Comparison of ENCODE assay signal across 20 cellular contexts in the genomic region with DNA sequence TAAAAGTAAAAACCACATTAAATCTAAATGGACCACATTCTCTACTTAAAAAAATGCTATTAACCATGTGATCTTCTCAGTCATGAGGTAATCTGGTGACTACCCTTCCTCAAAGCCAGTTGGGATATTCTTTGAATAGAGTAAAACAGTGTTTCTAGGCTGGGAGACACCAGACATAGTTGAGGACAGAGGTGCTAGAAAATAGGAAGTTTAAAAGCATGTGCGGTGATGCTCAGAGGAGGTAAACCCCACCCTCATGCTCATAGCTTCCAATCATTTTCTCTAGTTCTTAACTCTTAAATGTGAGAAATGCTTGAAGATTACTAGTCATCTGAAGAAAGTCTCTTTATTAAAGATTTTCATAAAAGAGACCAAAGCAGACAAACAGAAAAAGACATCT. TPM values are rescaled to one million over a fixed set of nuclear protein-coding genes. Genes with fewer than 3 reads are reported as not detected.
DNase-seq lines count a peak whose midpoint lies in the region; ATAC-seq lines count a peak whose summit lies in the region.
"Had no signal": no experiment of that assay in that cellular context is flagged by ENCODE, and none has a peak within 500 bp of the region (broad histone marks: within the 10 kb centered on the region; RNA-seq: fewer than 3 reads in every experiment).

No MANE protein-coding gene starts in this region.

- no peaks in the 10 kb centered on the region for H3K27me3 Mint-ChIP-seq in activated T-cell treated with anti-CD3 and anti-CD28 coated beads, Interleukin-2, amount 50 U/mL, for 24 hours
- H3K27me3 Mint-ChIP-seq in activated T-cell treated with anti-CD3 and anti-CD28 coated beads, Interleukin-2, amount 50 U/mL, for 4 hours (ENCODE audit: low read depth) = no peaks in the 10 kb centered on the region
- H3K27me3 Mint-ChIP-seq in CD4-positive, CD25-positive, alpha-beta regulatory T cell = no peaks in the 10 kb centered on the region
- H3K27me3 Mint-ChIP-seq in T-cell = no peaks in the 10 kb centered on the region
- H3K27me3 Mint-ChIP-seq in naive B cell = no peaks in the 10 kb centered on the region

- peaks cover 81% of the 10 kb centered on the region for H3K36me3 Mint-ChIP-seq in activated T-cell treated with anti-CD3 and anti-CD28 coated beads, Interleukin-2, amount 50 U/mL, for 24 hours (ENCODE audit: low read depth)
- peaks cover 26% of the 10 kb centered on the region for H3K36me3 Mint-ChIP-seq in activated T-cell treated with anti-CD3 and anti-CD28 coated beads, Interleukin-2, amount 50 U/mL, for 4 hours (ENCODE audit: insufficient read depth)
- H3K36me3 Mint-ChIP-seq in CD4-positive, CD25-positive, alpha-beta regulatory T cell = peaks cover 24% of the 10 kb centered on the region
- H3K36me3 Mint-ChIP-seq in T-cell (peaks cover 31% of the 10 kb centered on the region), naive B cell (peaks cover 3 to 5% of the 10 kb centered on the region in 2 donors)

- ATAC-seq in activated T-cell treated with anti-CD3 and anti-CD28 coated beads, Interleukin-2, amount 50 U/mL, for 4 hours = no peak
- no peak for ATAC-seq in CD4-positive, CD25-positive, alpha-beta regulatory T cell (ENCODE audit: low read depth in 2 of 2)
- no peak for ATAC-seq in T-cell (replicated peaks in 1 of 4)
- ATAC-seq in naive B cell (ENCODE audit: low read depth in 2 of 2) = peak; percentile 55 to 65
- ATAC-seq in GM18858 (IDR thresholded peaks at IDR 0.05; ENCODE audit: unreplicated experiment) = no peak
- ATAC-seq in GM18868 (IDR thresholded peaks at IDR 0.05; ENCODE audit: unreplicated experiment) = no peak
- ATAC-seq: PC-3 had no signal

- H3K27me3 ChIP-seq in CD4-positive, CD25-positive, alpha-beta regulatory T cell (ENCODE audit: control insufficient read depth, insufficient read depth, low read length) = no peaks in the 10 kb centered on the region

- H3K9me3 ChIP-seq in CD4-positive, CD25-positive, alpha-beta regulatory T cell (ENCODE audit: control insufficient read depth in 2 of 2, low read length in 2 of 2) = no peaks in the 10 kb centered on the region

- no peak overlapping the region for H3K4me3 ChIP-seq in CD4-positive, CD25-positive, alpha-beta regulatory T cell (ENCODE audit: low read depth, low read length)

- peaks cover 23% of the 10 kb centered on the region for H3K36me3 ChIP-seq in CD4-positive, CD25-positive, alpha-beta regulatory T cell (ENCODE audit: control insufficient read depth, insufficient read depth, low read length)

- H3K4me1 Mint-ChIP-seq in activated T-cell treated with anti-CD3 and anti-CD28 coated beads, Interleukin-2, amount 50 U/mL, for 24 hours (ENCODE audit: low read depth) = peaks cover 2% of the 10 kb centered on the region
- peaks cover 2% of the 10 kb centered on the region for H3K4me1 Mint-ChIP-seq in activated T-cell treated with anti-CD3 and anti-CD28 coated beads, Interleukin-2, amount 50 U/mL, for 4 hours (ENCODE audit: low read depth)
- H3K4me1 Mint-ChIP-seq in CD4-positive, CD25-positive, alpha-beta regulatory T cell = peaks cover 0 to 6% (median 0%) of the 10 kb centered on the region in 4 donors
- H3K4me1 Mint-ChIP-seq in T-cell = no peaks in the 10 kb centered on the region
- peaks cover 7 to 11% (median 7%) of the 10 kb centered on the region in 3 donors for H3K4me1 Mint-ChIP-seq in naive B cell

- no peaks in the 10 kb centered on the region for H3K4me1 ChIP-seq in CD4-positive, CD25-positive, alpha-beta regulatory T cell (ENCODE audit: control insufficient read depth, insufficient read depth, low read length, poor library complexity, severe bottlenecking)

- H3K27ac ChIP-seq in CD4-positive, CD25-positive, alpha-beta regulatory T cell (ENCODE audit: insufficient read depth, low read length, poor library complexity, severe bottlenecking) = no peak overlapping the region
- H3K27ac ChIP-seq: C4-2B, KMS-11, RWPE1 had no signal

- CTCF ChIA-PET in T-cell (lab: Charles Lee) = interaction anchor here in 1 of 2 donors (0.7 kb wide), 1 partner anchor 13 kb away, joined by 3 read pairs; no protein-coding TSS in a partner anchor

- H3K4me3 Mint-ChIP-seq in activated T-cell treated with anti-CD3 and anti-CD28 coated beads, Interleukin-2, amount 50 U/mL, for 24 hours = no peak overlapping the region
- no peak overlapping the region for H3K4me3 Mint-ChIP-seq in activated T-cell treated with anti-CD3 and anti-CD28 coated beads, Interleukin-2, amount 50 U/mL, for 4 hours
- H3K4me3 Mint-ChIP-seq in CD4-positive, CD25-positive, alpha-beta regulatory T cell = no peak overlapping the region
- H3K4me3 Mint-ChIP-seq in T-cell (no peak overlapping the region), naive B cell (no peak overlapping the region)
- H3K4me3 Mint-ChIP-seq: HFFc6 had no signal

- H3K9me3 Mint-ChIP-seq in activated T-cell treated with anti-CD3 and anti-CD28 coated beads, Interleukin-2, amount 50 U/mL, for 24 hours = no peaks in the 10 kb centered on the region
- H3K9me3 Mint-ChIP-seq in activated T-cell treated with anti-CD3 and anti-CD28 coated beads, Interleukin-2, amount 50 U/mL, for 4 hours = no peaks in the 10 kb centered on the region
- H3K9me3 Mint-ChIP-seq in CD4-positive, CD25-positive, alpha-beta regulatory T cell = no peaks in the 10 kb centered on the region
- H3K9me3 Mint-ChIP-seq in T-cell (no peaks in the 10 kb centered on the region), naive B cell (no peaks in the 10 kb centered on the region)
- H3K9me3 Mint-ChIP-seq: HFFc6 had no signal

- DNase-seq in activated T-cell treated with anti-CD3 and anti-CD28 coated beads, Interleukin-2, amount 50 U/mL, for 24 hours = no peak
- DNase-seq in activated T-cell treated with anti-CD3 and anti-CD28 coated beads, Interleukin-2, amount 50 U/mL, for 4 hours = no peak
- no peak for DNase-seq in CD4-positive, CD25-positive, alpha-beta regulatory T cell
- DNase-seq in T-cell = no peak
- no peak for DNase-seq in naive B cell
- no peak for DNase-seq in islet precursor cell
- DNase-seq: Calu3, DMS53, HFFc6, NCI-H1048, NCI-H146, NCI-H2081, NCI-H510A treated with DMSO at 0.1 percent for 48 hours, NCI-H82, PC-3 had no signal

- POLR2A ChIA-PET in T-cell (lab: Charles Lee) = interaction anchor here in 1 of 2 donors (0.5 kb wide), 1 partner anchor 126 kb away, joined by 4 read pairs; no protein-coding TSS in a partner anchor

- peak overlapping the region; percentile 74 for H3K27ac Mint-ChIP-seq in activated T-cell treated with anti-CD3 and anti-CD28 coated beads, Interleukin-2, amount 50 U/mL, for 24 hours
- H3K27ac Mint-ChIP-seq in CD4-positive, CD25-positive, alpha-beta regulatory T cell = peak overlapping the region; percentile 62 to 92 (median 69)
- peak overlapping the region; percentile 29 to 39 for H3K27ac Mint-ChIP-seq in T-cell
- H3K27ac Mint-ChIP-seq in naive B cell = peak overlapping the region; percentile 20 to 79 (median 46)
- H3K27ac Mint-ChIP-seq: HFFc6 had no signal

RNA-seq across cellular contexts. Expression of a gene that starts 30.7 kb away (rescaled TPM):
- 1 to 10 TPM; 5.9 to 10.0 (median 6.5) TPM for total RNA-seq in activated T-cell treated with anti-CD3 and anti-CD28 coated beads, Interleukin-2, amount 50 U/mL, for 4 hours
- total RNA-seq in CD4-positive, CD25-positive, alpha-beta regulatory T cell = 5.9 TPM
- polyA plus RNA-seq in CD4-positive, CD25-positive, alpha-beta regulatory T cell = 10 to 100 TPM; 18.5 to 23.0 (median 19.6) TPM
- total RNA-seq in T-cell = 1 to 10 TPM; 5.2 to 8.3 (median 7.5) TPM
- polyA plus RNA-seq in naive B cell (ENCODE audit: low read depth in 6 of 6) = 10 to 100 TPM; 15.7 to 21.8 (median 19.4) TPM

RNA-seq across cellular contexts. Expression of a gene that starts 58.3 kb away (rescaled TPM):
- total RNA-seq in activated T-cell treated with anti-CD3 and anti-CD28 coated beads, Interleukin-2, amount 50 U/mL, for 4 hours = 100 to 1,000 TPM in 2 of 3 donors, 10 to 100 TPM in 1; 90.9 to 108 (median 108) TPM
- total RNA-seq in CD4-positive, CD25-positive, alpha-beta regulatory T cell = 29.5 TPM
- 10 to 100 TPM; 35.9 to 45.4 (median 41.2) TPM for polyA plus RNA-seq in CD4-positive, CD25-positive, alpha-beta regulatory T cell
- 10 to 100 TPM; 30.5 to 42.6 (median 39.9) TPM for total RNA-seq in T-cell
- polyA plus RNA-seq in naive B cell (ENCODE audit: low read depth in 6 of 6) = 10 to 100 TPM; 50.3 to 62.4 (median 57.8) TPM

Comparison
In these comparisons a context has a peak if more than half of its experiments do, and no peak if none do; other contexts are left out.
1. ATAC-seq: peak in naive B cell (2 of 2); none in activated T-cell treated with anti-CD3 and anti-CD28 coated beads, Interleukin-2, amount 50 U/mL, for 4 hours (0 of 2), CD4-positive, CD25-positive, alpha-beta regulatory T cell (0 of 2), T-cell (0 of 4), GM18858 (single experiment) and GM18868 (single experiment).
2. Peak in every context shown above with its lines, with median percentiles within 50 percentile points of each other: H3K27ac Mint-ChIP-seq.